In genomic region chr7:138542183-138542582, GRCh38 we compare ENCODE assay signal across 11 cellular contexts.
DNase-seq lines count a peak whose midpoint lies in the region; ATAC-seq, FAIRE-seq and TF ChIP-seq lines count a peak whose summit lies in the region.
"Had no signal": no experiment of that assay in that cellular context is flagged by ENCODE, and none has a peak within 500 bp of the region (broad histone marks: within the 10 kb centered on the region; RNA-seq: fewer than 3 reads in every experiment).

No MANE protein-coding gene starts in this region.

- no peak for TF ChIP-seq CTCF in ascending aorta (IDR thresholded peaks at IDR 0.05)

- no peak overlapping the region for H3K4me3 ChIP-seq in small intestine (ENCODE audit: low read depth in 1 of 2, low read length in 2 of 2)
- no peak overlapping the region for H3K4me3 ChIP-seq in ascending aorta
- H3K4me3 ChIP-seq: right atrium auricular region had no signal

- no peak overlapping the region for H3K4me3 Mint-ChIP-seq in activated naive CD8-positive, alpha-beta T cell treated with anti-CD3 and anti-CD28 coated beads, Interleukin-2, amount 10 ng/mL, durations not matched to agents 7 days and 5 days
- H3K4me3 Mint-ChIP-seq in activated CD4-positive, alpha-beta memory T cell treated with anti-CD3 and anti-CD28 coated beads for 36 hours: no peak overlapping the region
- H3K4me3 Mint-ChIP-seq: activated T-helper 1 cell treated with anti-CD3 and anti-CD28 coated beads, Interleukin-12 subunit alpha, Interleukin-12 subunit beta, Interleukin-2, Interleukin-4 antibody, amounts not matched to agents 30 ng/mL and 10 ng/mL and 1 ng/mL, durations not matched to agents 14 hours and 24 hours and 36 hours had no signal

- CTCF ChIA-PET in activated CD4-positive, alpha-beta memory T cell treated with anti-CD3 and anti-CD28 coated beads for 36 hours (lab: Charles Lee): no interaction called here

- POLR2A ChIA-PET in activated naive CD8-positive, alpha-beta T cell treated with anti-CD3 and anti-CD28 coated beads, Interleukin-2, amount 10 ng/mL, durations not matched to agents 7 days and 5 days (lab: Charles Lee): no interaction called here
- POLR2A ChIA-PET in activated CD4-positive, alpha-beta memory T cell treated with anti-CD3 and anti-CD28 coated beads for 36 hours (lab: Charles Lee): no interaction called here

- H3K27ac Mint-ChIP-seq in activated naive CD8-positive, alpha-beta T cell treated with anti-CD3 and anti-CD28 coated beads, Interleukin-2, amount 10 ng/mL, durations not matched to agents 7 days and 5 days: peak overlapping the region; percentile 14
- H3K27ac Mint-ChIP-seq in activated CD4-positive, alpha-beta memory T cell treated with anti-CD3 and anti-CD28 coated beads for 36 hours: no peak overlapping the region
- H3K27ac Mint-ChIP-seq: activated T-helper 1 cell treated with anti-CD3 and anti-CD28 coated beads, Interleukin-12 subunit alpha, Interleukin-12 subunit beta, Interleukin-2, Interleukin-4 antibody, amounts not matched to agents 30 ng/mL and 10 ng/mL and 1 ng/mL, durations not matched to agents 14 hours and 24 hours and 36 hours had no signal

- FAIRE-seq in small intestine (lab: Jason Lieb, UNC): no peak

- intact Hi-C loops in ascending aorta (cut with DNase I): no loop called here
- intact Hi-C loops in activated CD4-positive, alpha-beta memory T cell treated with anti-CD3 and anti-CD28 coated beads for 36 hours (cut with micrococcal nuclease): no loop called here

- H3K36me3 Mint-ChIP-seq in activated naive CD8-positive, alpha-beta T cell treated with anti-CD3 and anti-CD28 coated beads, Interleukin-2, amount 10 ng/mL, durations not matched to agents 7 days and 5 days: peaks cover 73% of the 10 kb centered on the region
- H3K36me3 Mint-ChIP-seq in activated CD4-positive, alpha-beta memory T cell treated with anti-CD3 and anti-CD28 coated beads for 36 hours: peaks cover 77% of the 10 kb centered on the region

- no peak overlapping the region for H3K27ac ChIP-seq in small intestine (ENCODE audit: low read depth in 1 of 2, low read length in 1 of 2)
- no peak overlapping the region for H3K27ac ChIP-seq in ascending aorta
- H3K27ac ChIP-seq: right atrium auricular region had no signal

- 72 to 84% (median 73%) methylated on average over 2 of the region's 2 CpGs for WGBS in small intestine, 3 donors

- H3K36me3 ChIP-seq in small intestine (ENCODE audit: control insufficient read depth in 2 of 2, insufficient read depth in 2 of 2, low read length in 2 of 2) (peaks cover 2 to 10% of the 10 kb centered on the region in 2 donors), ascending aorta (peaks cover 3 to 22% of the 10 kb centered on the region in 2 donors)

- peaks cover 13% of the 10 kb centered on the region for H3K9me3 Mint-ChIP-seq in activated naive CD8-positive, alpha-beta T cell treated with anti-CD3 and anti-CD28 coated beads, Interleukin-2, amount 10 ng/mL, durations not matched to agents 7 days and 5 days
- peaks cover 3% of the 10 kb centered on the region for H3K9me3 Mint-ChIP-seq in activated CD4-positive, alpha-beta memory T cell treated with anti-CD3 and anti-CD28 coated beads for 36 hours

- peaks cover 12% of the 10 kb centered on the region for H3K4me1 Mint-ChIP-seq in activated naive CD8-positive, alpha-beta T cell treated with anti-CD3 and anti-CD28 coated beads, Interleukin-2, amount 10 ng/mL, durations not matched to agents 7 days and 5 days
- H3K4me1 Mint-ChIP-seq in activated CD4-positive, alpha-beta memory T cell treated with anti-CD3 and anti-CD28 coated beads for 36 hours (ENCODE audit: low read depth): peaks cover 8% of the 10 kb centered on the region

- H3K27me3 Mint-ChIP-seq in activated naive CD8-positive, alpha-beta T cell treated with anti-CD3 and anti-CD28 coated beads, Interleukin-2, amount 10 ng/mL, durations not matched to agents 7 days and 5 days: no peaks in the 10 kb centered on the region
- H3K27me3 Mint-ChIP-seq in activated CD4-positive, alpha-beta memory T cell treated with anti-CD3 and anti-CD28 coated beads for 36 hours: no peaks in the 10 kb centered on the region

- ATAC-seq in GM18867 (IDR thresholded peaks at IDR 0.05; ENCODE audit: unreplicated experiment) (peak; percentile 88), GM21447 (IDR thresholded peaks at IDR 0.05; ENCODE audit: unreplicated experiment) (peak; percentile 83), HG03039 (IDR thresholded peaks at IDR 0.05; ENCODE audit: unreplicated experiment) (peak; percentile 88)
- ATAC-seq in activated naive CD8-positive, alpha-beta T cell treated with anti-CD3 and anti-CD28 coated beads, Interleukin-2, amount 10 ng/mL, durations not matched to agents 7 days and 5 days (ENCODE audit: low read depth): no peak

- H3K4me1 ChIP-seq in small intestine (ENCODE audit: control insufficient read depth in 2 of 2, insufficient read depth in 1 of 2, low read depth in 1 of 2, low read length in 1 of 2): no peaks in the 10 kb centered on the region
- no peaks in the 10 kb centered on the region for H3K4me1 ChIP-seq in ascending aorta
- H3K4me1 ChIP-seq: right atrium auricular region had no signal

- H3K9me3 ChIP-seq in small intestine (ENCODE audit: control insufficient read depth, low read depth) (no peaks in the 10 kb centered on the region), ascending aorta (no peaks in the 10 kb centered on the region)
- H3K9me3 ChIP-seq: right atrium auricular region had no signal

- no peak for DNase-seq in activated naive CD8-positive, alpha-beta T cell treated with anti-CD3 and anti-CD28 coated beads, Interleukin-2, amount 10 ng/mL, durations not matched to agents 7 days and 5 days
- DNase-seq in OCI-M1 (lab: John Stamatoyannopoulos, UW) (no peak), small intestine (no peak), ascending aorta (ENCODE audit: low spot score in 2 of 2) (no peak)
- no peak for DNase-seq in activated CD4-positive, alpha-beta memory T cell treated with anti-CD3 and anti-CD28 coated beads for 36 hours
- DNase-seq: NCI-H774 had no signal

- H3K27me3 ChIP-seq in small intestine (ENCODE audit: control insufficient read depth in 2 of 2, insufficient read depth in 2 of 2, low read length in 2 of 2) (no peaks in the 10 kb centered on the region), ascending aorta (no peaks in the 10 kb centered on the region)
- H3K27me3 ChIP-seq: right atrium auricular region had no signal
